8 cellular contexts compared by ENCODE assay signal in genomic region chr19:3627351-3627723, GRCh38. TPM values are rescaled to one million over a fixed set of nuclear protein-coding genes. Genes with fewer than 3 reads are reported as not detected.
DNase-seq lines count a peak whose midpoint lies in the region; ATAC-seq and TF ChIP-seq lines count a peak whose summit lies in the region.

No MANE protein-coding gene starts in this region.

- no peak overlapping the region for H3K9ac ChIP-seq in HUES6 (ENCODE audit: low read length)

- peak overlapping the region in 3 of 5 experiments; percentile 40 to 100 (median 96) for H3K27ac Mint-ChIP-seq in brain
- peak overlapping the region in 9 of 10 donors; percentile 98 to 100 (median 99) for H3K27ac Mint-ChIP-seq in naive thymus-derived CD8-positive, alpha-beta T cell

- TF ChIP-seq CTCF in 22Rv1 (IDR thresholded peaks at IDR 0.05) (no peak), brain (conservative IDR thresholded peaks at IDR 0.05) (no peak)

- H3K27ac ChIP-seq in 22Rv1 (peak overlapping the region; percentile 91), HUES6 (ENCODE audit: low read depth, low read length) (no peak overlapping the region)

- peak overlapping the region; percentile 32 for H3K4me3 ChIP-seq in HUES6 (ENCODE audit: low read depth, low read length)

- peaks cover 20% of the 10 kb centered on the region for H3K36me3 ChIP-seq in HUES6 (ENCODE audit: control insufficient read depth, insufficient read depth, low read length)

- intact Hi-C loops in posterior cingulate gyrus (cut with DNase I), result no loop called here

- no peak for DNase-seq in naive thymus-derived CD8-positive, alpha-beta T cell
- DNase-seq in NCI-H1930 (lab: John Stamatoyannopoulos, UW) (no peak), HPDE6-E6E7 (ENCODE audit: extremely low spot score) (no peak), superior temporal gyrus (ENCODE audit: extremely low spot score) (no peak), posterior cingulate gyrus (no peak)

- POLR2A ChIA-PET in naive thymus-derived CD8-positive, alpha-beta T cell (lab: Charles Lee), result interaction anchor here (0.6 to 1.6 kb wide), 7 partner anchors 19 to 73 kb away, joined by 3 to 8 read pairs (median 4); partner anchors contain the start of genes GIPC3 and MFSD12

- no peak for ATAC-seq in naive thymus-derived CD8-positive, alpha-beta T cell

- no peaks in the 10 kb centered on the region for H3K27me3 ChIP-seq in HUES6 (ENCODE audit: control insufficient read depth, insufficient read depth, low read length)

- peaks cover 31% of the 10 kb centered on the region for H3K4me1 Mint-ChIP-seq in brain
- peaks cover 18 to 39% (median 30%) of the 10 kb centered on the region in 4 donors for H3K4me1 Mint-ChIP-seq in naive thymus-derived CD8-positive, alpha-beta T cell

- peaks cover 0 to 3% (median 0%) of the 10 kb centered on the region in 5 experiments for H3K9me3 Mint-ChIP-seq in brain
- H3K9me3 Mint-ChIP-seq in naive thymus-derived CD8-positive, alpha-beta T cell, result no peaks in the 10 kb centered on the region

- peaks cover 11% of the 10 kb centered on the region for H3K27me3 Mint-ChIP-seq in brain
- no peaks in the 10 kb centered on the region for H3K27me3 Mint-ChIP-seq in naive thymus-derived CD8-positive, alpha-beta T cell

- H3K36me3 Mint-ChIP-seq in brain, result peaks cover 12% of the 10 kb centered on the region
- H3K36me3 Mint-ChIP-seq in naive thymus-derived CD8-positive, alpha-beta T cell, result peaks cover 0 to 6% (median 0%) of the 10 kb centered on the region in 3 donors

- no peaks in the 10 kb centered on the region for H3K4me1 ChIP-seq in HUES6 (ENCODE audit: control insufficient read depth, insufficient read depth, low read length)

- H3K4me3 Mint-ChIP-seq in brain, result peak overlapping the region; percentile 92 to 98 (median 93)
- peak overlapping the region in 7 of 10 donors; percentile 58 to 99 (median 93) for H3K4me3 Mint-ChIP-seq in naive thymus-derived CD8-positive, alpha-beta T cell

- H3K9me3 ChIP-seq in HUES6 (ENCODE audit: control insufficient read depth, insufficient read depth, low read depth, low read length), result no peaks in the 10 kb centered on the region

RNA-seq across cellular contexts. Expression of gene CACTIN, which starts 0.7 kb away (rescaled TPM):
- 31.8 TPM for polyA plus RNA-seq in brain (ENCODE audit: insufficient read depth, low read depth, low replicate concordance)
- total RNA-seq in naive thymus-derived CD8-positive, alpha-beta T cell, result 10 to 100 TPM; 42.6 to 54.1 TPM
- 10 to 100 TPM in 1 of 3 donors, 1 to 10 TPM in 2; 6.9 to 20.4 (median 9.3) TPM for polyA plus RNA-seq in naive thymus-derived CD8-positive, alpha-beta T cell

RNA-seq across cellular contexts. Expression of gene TBXA2R, which starts 20.7 kb away (rescaled TPM):
- 2.2 TPM for polyA plus RNA-seq in brain (ENCODE audit: insufficient read depth, low read depth, low replicate concordance)
- 10 to 100 TPM; 18.5 to 19.1 TPM for total RNA-seq in naive thymus-derived CD8-positive, alpha-beta T cell
- 10 to 100 TPM; 11.7 to 26.9 (median 23.9) TPM for polyA plus RNA-seq in naive thymus-derived CD8-positive, alpha-beta T cell

RNA-seq across cellular contexts. Expression of gene GIPC3, which starts 42.1 kb away (rescaled TPM):
- 6.9 TPM for polyA plus RNA-seq in brain (ENCODE audit: insufficient read depth, low read depth, low replicate concordance)
- total RNA-seq in naive thymus-derived CD8-positive, alpha-beta T cell, result 1 to 10 TPM; 3.5 to 3.7 TPM
- 1 to 10 TPM in 2 of 3 donors, under 1 TPM in 1; 0.76 to 3.0 (median 1.1) TPM for polyA plus RNA-seq in naive thymus-derived CD8-positive, alpha-beta T cell

RNA-seq across cellular contexts. Expression of gene HMG20B, which starts 54.6 kb away (rescaled TPM):
- polyA plus RNA-seq in brain (ENCODE audit: insufficient read depth, low read depth, low replicate concordance), result 135 TPM
- 10 to 100 TPM; 50.7 to 59.7 TPM for total RNA-seq in naive thymus-derived CD8-positive, alpha-beta T cell
- polyA plus RNA-seq in naive thymus-derived CD8-positive, alpha-beta T cell, result 10 to 100 TPM; 45.8 to 55.9 (median 53.9) TPM
